In genomic region chr16:84368327-84368996, GRCh38 we compare ENCODE assay signal across 1 cellular context.
TF ChIP-seq lines count a peak whose summit lies in the region.

Gene ATP2C2, plus strand, starts transcription at chr16:84368538. Its CDS starts 78 bp downstream, at chr16:84368616.

TF ChIP-seq in SK-N-SH treated with all-trans-retinoic acid at 6 μM for 48 hours, 23 proteins besides CTCF, POLR2A, EP300 and RAD21 (continued from another document):
- no peak for TF ChIP-seq CSRNP3 (CRISPR knock-in tag; IDR thresholded peaks at IDR 0.05)
- no peak for TF ChIP-seq ZNF70 (CRISPR knock-in tag; IDR thresholded peaks at IDR 0.05)
- TF ChIP-seq TOX (CRISPR knock-in tag; IDR thresholded peaks at IDR 0.05; ENCODE audit: borderline replicate concordance), result no peak
- no peak for TF ChIP-seq ZFP30 (CRISPR knock-in tag; IDR thresholded peaks at IDR 0.05)
